In genomic region chr11:86192858-86193257, GRCh38 we compare ENCODE assay signal across 8 cellular contexts. TPM values are rescaled to one million over a fixed set of nuclear protein-coding genes. Genes with fewer than 3 reads are reported as not detected.
A peak's percentile ranks its signal among the peaks of the same experiment; 100 is the strongest.
DNase-seq lines count a peak whose midpoint lies in the region; ATAC-seq and TF ChIP-seq lines count a peak whose summit lies in the region.

No MANE protein-coding gene starts in this region.

- H3K9me3 ChIP-seq in DOHH2 (ENCODE audit: control insufficient read depth, insufficient read depth, low read length) (no peaks in the 10 kb centered on the region), hepatocyte (ENCODE audit: low read depth) (no peaks in the 10 kb centered on the region), WERI-Rb-1 (ENCODE audit: severe bottlenecking) (no peaks in the 10 kb centered on the region)

- H3K9me2 ChIP-seq in DOHH2 (replicated peaks; ENCODE audit: control insufficient read depth, low read length) (no peaks in the 10 kb centered on the region), hepatocyte (replicated peaks; ENCODE audit: insufficient read depth) (no peaks in the 10 kb centered on the region)

- no peaks in the 10 kb centered on the region for H3K79me2 ChIP-seq in DOHH2 (ENCODE audit: control insufficient read depth, low read length)
- H3K79me2 ChIP-seq in hepatocyte = no peaks in the 10 kb centered on the region

- peaks cover 15% of the 10 kb centered on the region for H3F3A ChIP-seq in DOHH2 (ENCODE audit: control insufficient read depth, insufficient read depth)

- peak; percentile 15 for ATAC-seq in HG02642 (IDR thresholded peaks at IDR 0.05; ENCODE audit: poor library complexity, unreplicated experiment)

- H2AFZ ChIP-seq in hepatocyte = peak overlapping the region; percentile 22

- H3K4me1 ChIP-seq in DOHH2 (ENCODE audit: control insufficient read depth, low read length) (peaks cover 41% of the 10 kb centered on the region), hepatocyte (ENCODE audit: insufficient read depth) (no peaks in the 10 kb centered on the region)

- H3K4me3 ChIP-seq in DOHH2 (ENCODE audit: low read length) (peak overlapping the region; percentile 69), hepatocyte (no peak overlapping the region), WERI-Rb-1 (ENCODE audit: low read depth, low read length) (no peak overlapping the region; the same call in 1 of the 2 replicates)

- TF ChIP-seq CTCF in DOHH2 (IDR thresholded peaks at IDR 0.05; ENCODE audit: low read depth, low read length, poor library complexity, severe bottlenecking) (no peak), hepatocyte (IDR thresholded peaks at IDR 0.05; ENCODE audit: poor library complexity) (no peak), WERI-Rb-1 (IDR thresholded peaks at IDR 0.05; ENCODE audit: low read depth, low read length) (no peak)

- H3K27me3 ChIP-seq in DOHH2 (ENCODE audit: control insufficient read depth, low read length) (no peaks in the 10 kb centered on the region), hepatocyte (no peaks in the 10 kb centered on the region), WERI-Rb-1 (ENCODE audit: insufficient read depth, low read depth, severe bottlenecking) (no peaks in the 10 kb centered on the region)

- H3K27ac ChIP-seq in DOHH2 (ENCODE audit: low read depth, low read length) (peak overlapping the region; percentile 91), hepatocyte (no peak overlapping the region), WERI-Rb-1 (no peak overlapping the region)

- 97% methylated on average over 1 of the region's 1 CpG for WGBS in hepatocyte (ENCODE audit: low lambda C conversion rate, missing lambda C conversion rate)

- H3K36me3 ChIP-seq in DOHH2 (ENCODE audit: control insufficient read depth, low read length) = no peaks in the 10 kb centered on the region
- H3K36me3 ChIP-seq in hepatocyte (replicated peaks; ENCODE audit: insufficient read depth, low read depth) = no peaks in the 10 kb centered on the region
- H3K36me3 ChIP-seq in WERI-Rb-1 = no peaks in the 10 kb centered on the region

- H3K4me2 ChIP-seq in DOHH2 (ENCODE audit: low read length) (peak overlapping the region; percentile 77), hepatocyte (peak overlapping the region; percentile 63)

- DNase-seq in NCI-H748 treated with DMSO at 0.1 percent for 48 hours (lab: John Stamatoyannopoulos, UW) = peak; percentile 79
- no peak for DNase-seq in hepatocyte (ENCODE audit: low spot score)
- DNase-seq in epidermal melanocyte (ENCODE audit: insufficient read length, low spot score) = no peak
- no peak for DNase-seq in WERI-Rb-1
- no peak for DNase-seq in NK-92 (lab: John Stamatoyannopoulos, UW; ENCODE audit: unreplicated experiment)
- DNase-seq in SK-N-DZ (ENCODE audit: low spot score) = no peak

- H4K20me1 ChIP-seq in DOHH2 (ENCODE audit: control insufficient read depth, insufficient read depth, low read depth, low read length) = no peaks in the 10 kb centered on the region
- no peaks in the 10 kb centered on the region for H4K20me1 ChIP-seq in hepatocyte (ENCODE audit: insufficient read depth, poor library complexity, severe bottlenecking)

RNA-seq across cellular contexts. Expression of gene EED, which starts 51.7 kb away (rescaled TPM):
- total RNA-seq in hepatocyte = 15.2 and 15.5 TPM in 2 replicates
- polyA plus RNA-seq in hepatocyte = 22.5 and 23.7 TPM in 2 replicates
- 29.0 and 41.2 TPM in 2 replicates for polyA plus RNA-seq in SK-N-DZ (2014; cell fraction: cytosol; rRNA removed)
- 47.0 and 58.1 TPM in 2 replicates for polyA plus RNA-seq in SK-N-DZ (2014; cell fraction: nucleus; rRNA removed)
